ENCODE assay signal across 1 cellular context in the genomic region with DNA sequence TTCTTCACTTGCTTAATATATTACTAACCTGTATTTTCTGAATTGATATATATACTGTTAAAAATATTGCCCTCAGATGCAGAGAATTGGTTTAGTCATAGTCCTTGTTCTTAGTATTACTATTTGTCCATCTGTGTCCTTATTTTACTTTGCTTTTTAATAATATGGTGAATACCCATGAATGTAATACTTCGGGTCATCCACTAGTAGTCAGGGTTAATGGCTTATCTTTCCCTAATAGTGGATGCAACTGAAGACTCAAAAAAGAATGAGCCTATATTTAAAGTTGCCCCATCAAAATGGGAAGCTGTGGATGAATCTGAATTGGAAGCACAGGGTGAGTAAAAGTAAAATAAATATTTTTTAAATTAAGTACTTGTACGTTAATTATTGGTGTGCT.
TF ChIP-seq lines count a peak whose summit lies in the region.

No MANE protein-coding gene starts in this region.

TF ChIP-seq in SK-N-SH treated with all-trans-retinoic acid at 6 μM for 48 hours, 23 proteins besides CTCF, POLR2A, EP300 and RAD21 (continued from another document):
- no peak for TF ChIP-seq RARB (CRISPR knock-in tag; IDR thresholded peaks at IDR 0.05)
